ENCODE assay signal across 20 cellular contexts in genomic region chr6:16248271-16248670, GRCh38. TPM values are rescaled to one million over a fixed set of nuclear protein-coding genes. Genes with fewer than 3 reads are reported as not detected.
DNase-seq lines count a peak whose midpoint lies in the region; ATAC-seq and TF ChIP-seq lines count a peak whose summit lies in the region.
"Had no signal": no experiment of that assay in that cellular context is flagged by ENCODE, and none has a peak within 500 bp of the region (broad histone marks: within the 10 kb centered on the region; RNA-seq: fewer than 3 reads in every experiment).

No MANE protein-coding gene starts in this region.

- no peak for TF ChIP-seq CTCF in left ventricle myocardium inferior (IDR thresholded peaks at IDR 0.05; ENCODE audit: borderline replicate concordance)
- no peak for TF ChIP-seq CTCF in tibial artery (IDR thresholded peaks at IDR 0.05)
- TF ChIP-seq CTCF in GM10266 (IDR thresholded peaks at IDR 0.05; ENCODE audit: control insufficient read depth, insufficient read depth, low read depth, missing control alignments) = no peak

- peaks cover 68% of the 10 kb centered on the region for H3K4me1 ChIP-seq in left ventricle myocardium inferior
- H3K4me1 ChIP-seq in tibial artery = peaks cover 0 to 32% (median 26%) of the 10 kb centered on the region in 4 donors
- H3K4me1 ChIP-seq: A549 had no signal

- H3K27me3 ChIP-seq in left ventricle myocardium inferior (ENCODE audit: low read depth) (no peaks in the 10 kb centered on the region), tibial artery (no peaks in the 10 kb centered on the region)

- ATAC-seq in HG03108 (IDR thresholded peaks at IDR 0.05; ENCODE audit: unreplicated experiment) = no peak
- ATAC-seq: A549, GM23338, HCT116 had no signal

- H3K9me3 ChIP-seq in left ventricle myocardium inferior (replicated peaks) (no peaks in the 10 kb centered on the region), tibial artery (no peaks in the 10 kb centered on the region)
- H3K9me3 ChIP-seq: A549 had no signal

- intact Hi-C loops in left ventricle myocardium inferior (cut with micrococcal nuclease) (no loop called here), cardiac septum (cut with DNase I) (loop anchor here (10.0 kb wide), 1 partner anchor 517 kb away; the partner anchor contains the start of gene ATXN1), tibial artery (cut with DNase I; ENCODE audit: low total_unique reads) (no loop called here)

- no peak for DNase-seq in left ventricle myocardium inferior
- no peak for DNase-seq in cardiac septum (ENCODE audit: low spot score)
- peak; percentile 4 for DNase-seq in mesenteric fat pad (ENCODE audit: low spot score)
- peak; percentile 42 for DNase-seq in retina
- no peak for DNase-seq in tibial artery
- DNase-seq in GM10266 (ENCODE audit: extremely low spot score) = no peak
- DNase-seq: 8988T; C1 segment of cervical spinal cord; Calu3; CD4-positive, alpha-beta memory T cell; COR-L47; DMS53; DMS79 treated with DMSO at 0.1 percent for 48 hours; GF-D8; H9 had no signal

- H3K27ac ChIP-seq in left ventricle myocardium inferior (replicated peaks) (peak overlapping the region; percentile 92), tibial artery (no peak overlapping the region)
- H3K27ac ChIP-seq: A549 had no signal

- H3K4me3 ChIP-seq in left ventricle myocardium inferior (no peak overlapping the region), tibial artery (no peak overlapping the region)
- H3K4me3 ChIP-seq: A549, GM23338 had no signal

- H3K36me3 ChIP-seq in left ventricle myocardium inferior = peaks cover 43% of the 10 kb centered on the region
- peaks cover 35 to 42% (median 38%) of the 10 kb centered on the region in 3 donors for H3K36me3 ChIP-seq in tibial artery

RNA-seq across cellular contexts. Expression of gene GMPR, which starts 9.9 kb away (rescaled TPM):
- 126 TPM for total RNA-seq in left ventricle myocardium inferior
- total RNA-seq in cardiac septum = 71.0 TPM
- 5.9 TPM for total RNA-seq in mesenteric fat pad
- total RNA-seq: CD4-positive, alpha-beta memory T cell; G401 had no signal

Comparison
In these comparisons a context has a peak if more than half of its experiments do, and no peak if none do; other contexts are left out.
1. DNase-seq: peak in mesenteric fat pad (single experiment) and retina (single experiment); none in left ventricle myocardium inferior (single experiment), cardiac septum (single experiment), tibial artery (0 of 2) and GM10266 (single experiment).
2. RNA of gene GMPR, which starts 9.9 kb away (total RNA-seq): 126 TPM in left ventricle myocardium inferior (single experiment) and 71.0 TPM in cardiac septum (single experiment); 5.9 TPM in mesenteric fat pad (single experiment); every median in the first group is over 10 times any median in the second.